Comparison of ENCODE assay signal across 13 cellular contexts in genomic region chr1:213256438-213257087, GRCh38.
DNase-seq lines count a peak whose midpoint lies in the region; ATAC-seq and TF ChIP-seq lines count a peak whose summit lies in the region.
"Had no signal": no experiment of that assay in that cellular context is flagged by ENCODE, and none has a peak within 500 bp of the region (broad histone marks: within the 10 kb centered on the region; RNA-seq: fewer than 3 reads in every experiment).

No MANE protein-coding gene starts in this region.

- ATAC-seq in GM19328 (IDR thresholded peaks at IDR 0.05; ENCODE audit: unreplicated experiment), result peak; percentile 97
- ATAC-seq in HG02588 (IDR thresholded peaks at IDR 0.05; ENCODE audit: unreplicated experiment), result peak; percentile 97
- peak; percentile 88 for ATAC-seq in HG03354 (IDR thresholded peaks at IDR 0.05; ENCODE audit: poor library complexity, severe bottlenecking, unreplicated experiment)
- ATAC-seq: natural killer cell treated with Interleukin-12 subunit alpha and Interleukin-12 subunit beta and Interleukin-15 and Interleukin-18, amount 100 ng/mL, for 72 hours had no signal

- no peak for DNase-seq in NCI-H1048 (lab: John Stamatoyannopoulos, UW)
- no peak for DNase-seq in NCI-H146 treated with DMSO at 0.1 percent for 48 hours (lab: John Stamatoyannopoulos, UW; ENCODE audit: unreplicated experiment)
- DNase-seq in SKM-1 (lab: John Stamatoyannopoulos, UW; ENCODE audit: unreplicated experiment), result no peak
- no peak for DNase-seq in NCI-H2081 (lab: John Stamatoyannopoulos, UW)
- DNase-seq: kidney glomerular epithelial cell, NCI-H1930, T-helper 2 cell, thyroid gland had no signal

- peak; percentile 15 for TF ChIP-seq CTCF in GM12873 (IDR thresholded peaks at IDR 0.05; ENCODE audit: insufficient read depth, low read depth, low read length, missing control alignments)
